8 cellular contexts compared by ENCODE assay signal in the genomic region with DNA sequence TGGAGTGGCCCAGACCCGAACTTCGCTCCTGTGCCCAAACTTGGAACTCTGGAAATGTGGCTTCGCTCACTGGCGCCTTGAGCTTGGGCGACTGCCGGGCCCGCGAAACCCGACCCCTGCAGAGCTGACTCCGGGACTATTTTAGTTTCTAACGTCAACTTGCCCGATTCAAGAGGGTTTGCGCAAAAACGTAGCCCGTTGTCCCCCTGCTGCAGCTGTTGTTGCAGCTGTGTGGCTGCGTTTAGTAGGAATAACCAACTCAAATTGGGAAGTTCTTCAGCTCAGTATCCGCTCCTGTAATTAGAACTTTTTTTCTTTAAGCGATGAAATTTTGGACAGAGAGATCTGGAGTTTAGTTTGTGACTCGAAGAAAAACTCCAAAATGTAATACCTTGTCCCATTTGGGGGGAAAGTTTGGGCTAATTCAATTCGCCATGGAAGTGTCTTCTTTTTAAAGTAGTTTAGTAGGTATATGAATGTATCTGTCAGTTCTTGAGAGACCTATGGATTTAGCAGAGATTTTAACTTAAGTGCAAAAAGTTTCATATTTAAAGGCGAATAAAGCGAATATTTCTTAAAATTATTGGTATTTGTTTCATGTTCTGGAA. TPM values are rescaled to one million over a fixed set of nuclear protein-coding genes. Genes with fewer than 3 reads are reported as not detected.
DNase-seq lines count a peak whose midpoint lies in the region; ATAC-seq and TF ChIP-seq lines count a peak whose summit lies in the region.

No MANE protein-coding gene starts in this region.

- H3K4me2 ChIP-seq in neural progenitor cell, result peak overlapping the region; percentile 97

- H3K79me2 ChIP-seq in neural progenitor cell (ENCODE audit: low read depth), result peaks cover 56% of the 10 kb centered on the region

- peaks cover 17% of the 10 kb centered on the region for H3K4me1 ChIP-seq in neural progenitor cell

- peak; percentile 1 for ATAC-seq in GM21529 (IDR thresholded peaks at IDR 0.05; ENCODE audit: unreplicated experiment)
- peak; percentile 0; the same call in 2 of the 3 replicates for ATAC-seq in SK-N-SH treated with all-trans-retinoic acid at 6 μM for 48 hours
- no peak for ATAC-seq in GM18873 (IDR thresholded peaks at IDR 0.05; ENCODE audit: low FRiP score, unreplicated experiment)

- in situ Hi-C loops in ACHN (cut with HindIII; ENCODE audit: low pct_ligation_motif_present, low pct_unique_long_range_greater_than_20kb, low sequenced_read_pairs), result no loop called here

- no peaks in the 10 kb centered on the region for H3K27me3 ChIP-seq in neural progenitor cell

- no peaks in the 10 kb centered on the region for H3K9me3 Mint-ChIP-seq in neural progenitor cell

- H3K27ac Mint-ChIP-seq in neural progenitor cell, result peak overlapping the region; percentile 93

- no peak for TF ChIP-seq CTCF in neural progenitor cell (IDR thresholded peaks at IDR 0.05)

- H4K20me1 ChIP-seq in neural progenitor cell (ENCODE audit: low read depth), result peaks cover 46% of the 10 kb centered on the region

- no peak for TF ChIP-seq POLR2A in erythroblast (IDR thresholded peaks at IDR 0.05; ENCODE audit: low read length)

- H2AFZ ChIP-seq in neural progenitor cell (replicated peaks), result no peak overlapping the region

- H3K4me3 ChIP-seq in neural progenitor cell, result peak overlapping the region; percentile 95

- H3K4me3 Mint-ChIP-seq in neural progenitor cell, result peak overlapping the region; percentile 93

- H3K36me3 Mint-ChIP-seq in neural progenitor cell, result peaks cover 1% of the 10 kb centered on the region

- peaks cover 28% of the 10 kb centered on the region for H3F3A ChIP-seq in neural progenitor cell (ENCODE audit: low read depth)

- H3K9me3 ChIP-seq in neural progenitor cell (ENCODE audit: low read depth), result no peaks in the 10 kb centered on the region

- peak overlapping the region; percentile 96 for H3K27ac ChIP-seq in neural progenitor cell

- DNase-seq in ACHN (peak; percentile 27), erythroblast (lab: John Stamatoyannopoulos, UW) (peak; percentile 71 to 81), neural progenitor cell (ENCODE audit: low spot score) (peak; percentile 64), T1000 (lab: John Stamatoyannopoulos, UW) (no peak)
- DNase-seq in activated CD4-positive, CD25-positive, alpha-beta regulatory T cell (lab: John Stamatoyannopoulos, UW), result no peak

- H3K9ac ChIP-seq in neural progenitor cell, result peak overlapping the region; percentile 90

- peaks cover 3% of the 10 kb centered on the region for H3K36me3 ChIP-seq in neural progenitor cell

- H3K4me1 Mint-ChIP-seq in neural progenitor cell, result peaks cover 21% of the 10 kb centered on the region

- peaks cover 2% of the 10 kb centered on the region for H3K27me3 Mint-ChIP-seq in neural progenitor cell (ENCODE audit: insufficient read depth, low read depth)

TF ChIP-seq in SK-N-SH treated with all-trans-retinoic acid at 6 μM for 48 hours, 23 proteins besides CTCF, POLR2A, EP300 and RAD21:
- TF ChIP-seq, protein P1, sequence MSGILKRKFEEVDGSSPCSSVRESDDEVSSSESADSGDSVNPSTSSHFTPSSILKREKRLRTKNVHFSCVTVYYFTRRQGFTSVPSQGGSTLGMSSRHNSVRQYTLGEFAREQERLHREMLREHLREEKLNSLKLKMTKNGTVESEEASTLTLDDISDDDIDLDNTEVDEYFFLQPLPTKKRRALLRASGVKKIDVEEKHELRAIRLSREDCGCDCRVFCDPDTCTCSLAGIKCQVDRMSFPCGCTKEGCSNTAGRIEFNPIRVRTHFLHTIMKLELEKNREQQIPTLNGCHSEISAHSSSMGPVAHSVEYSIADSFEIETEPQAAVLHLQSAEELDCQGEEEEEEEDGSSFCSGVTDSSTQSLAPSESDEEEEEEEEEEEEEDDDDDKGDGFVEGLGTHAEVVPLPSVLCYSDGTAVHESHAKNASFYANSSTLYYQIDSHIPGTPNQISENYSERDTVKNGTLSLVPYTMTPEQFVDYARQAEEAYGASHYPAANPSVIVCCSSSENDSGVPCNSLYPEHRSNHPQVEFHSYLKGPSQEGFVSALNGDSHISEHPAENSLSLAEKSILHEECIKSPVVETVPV (CRISPR knock-in tag; IDR thresholded peaks at IDR 0.05), result no peak
- no peak for TF ChIP-seq GLIS3 (CRISPR knock-in tag; IDR thresholded peaks at IDR 0.05)
- TF ChIP-seq ZNF565 (CRISPR knock-in tag; conservative IDR thresholded peaks at IDR 0.05; ENCODE audit: low read depth), result no peak
- TF ChIP-seq ZNF8 (CRISPR knock-in tag; IDR thresholded peaks at IDR 0.05), result no peak
- no peak for TF ChIP-seq CSDC2 (CRISPR knock-in tag; IDR thresholded peaks at IDR 0.05)
- TF ChIP-seq PPARA (CRISPR knock-in tag; IDR thresholded peaks at IDR 0.05; ENCODE audit: borderline replicate concordance), result no peak
- TF ChIP-seq ESRRG (CRISPR knock-in tag; IDR thresholded peaks at IDR 0.05), result no peak
- TF ChIP-seq ARNTL (CRISPR knock-in tag; IDR thresholded peaks at IDR 0.05; ENCODE audit: borderline replicate concordance, low read depth), result no peak
- TF ChIP-seq SNAI2 (CRISPR knock-in tag; IDR thresholded peaks at IDR 0.05), result no peak
- TF ChIP-seq ZC3H10 (CRISPR knock-in tag; IDR thresholded peaks at IDR 0.05), result no peak
- TF ChIP-seq PATZ1 (CRISPR knock-in tag; IDR thresholded peaks at IDR 0.05; ENCODE audit: borderline replicate concordance), result no peak
- TF ChIP-seq TCF4 (CRISPR knock-in tag; IDR thresholded peaks at IDR 0.05; ENCODE audit: borderline replicate concordance), result no peak
- TF ChIP-seq, protein P2, sequence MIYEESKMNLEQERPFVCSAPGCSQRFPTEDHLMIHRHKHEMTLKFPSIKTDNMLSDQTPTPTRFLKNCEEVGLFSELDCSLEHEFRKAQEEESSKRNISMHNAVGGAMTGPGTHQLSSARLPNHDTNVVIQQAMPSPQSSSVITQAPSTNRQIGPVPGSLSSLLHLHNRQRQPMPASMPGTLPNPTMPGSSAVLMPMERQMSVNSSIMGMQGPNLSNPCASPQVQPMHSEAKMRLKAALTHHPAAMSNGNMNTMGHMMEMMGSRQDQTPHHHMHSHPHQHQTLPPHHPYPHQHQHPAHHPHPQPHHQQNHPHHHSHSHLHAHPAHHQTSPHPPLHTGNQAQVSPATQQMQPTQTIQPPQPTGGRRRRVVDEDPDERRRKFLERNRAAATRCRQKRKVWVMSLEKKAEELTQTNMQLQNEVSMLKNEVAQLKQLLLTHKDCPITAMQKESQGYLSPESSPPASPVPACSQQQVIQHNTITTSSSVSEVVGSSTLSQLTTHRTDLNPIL (CRISPR knock-in tag; IDR thresholded peaks at IDR 0.05; ENCODE audit: low read depth), result no peak
TF ChIP-seq in SK-N-SH treated with all-trans-retinoic acid at 6 μM for 48 hours: peak in this region for 0.

RNA-seq across cellular contexts. Expression of gene MYL12A, which starts 0.6 kb away (rescaled TPM):
- total RNA-seq in neural progenitor cell (ENCODE audit: low replicate concordance), result 222 and 365 TPM in 2 replicates

RNA-seq across cellular contexts. Expression of gene MYL12B, which starts 13.8 kb away (rescaled TPM):
- 127 and 152 TPM in 2 replicates for total RNA-seq in neural progenitor cell (ENCODE audit: low replicate concordance)

RNA-seq across cellular contexts. Expression of gene MYOM1, which starts 28.4 kb away (rescaled TPM):
- total RNA-seq in neural progenitor cell (ENCODE audit: low replicate concordance), result 0.45 and 1.4 TPM in 2 replicates

Comparison
In these comparisons a context has a peak if more than half of its experiments do, and no peak if none do; other contexts are left out.
1. DNase-seq: peak in ACHN (single experiment), erythroblast (2 of 2) and neural progenitor cell (single experiment); none in activated CD4-positive, CD25-positive, alpha-beta regulatory T cell (0 of 4) and T1000 (single experiment).